Comparison of ENCODE assay signal across 28 cellular contexts in the genomic region with DNA sequence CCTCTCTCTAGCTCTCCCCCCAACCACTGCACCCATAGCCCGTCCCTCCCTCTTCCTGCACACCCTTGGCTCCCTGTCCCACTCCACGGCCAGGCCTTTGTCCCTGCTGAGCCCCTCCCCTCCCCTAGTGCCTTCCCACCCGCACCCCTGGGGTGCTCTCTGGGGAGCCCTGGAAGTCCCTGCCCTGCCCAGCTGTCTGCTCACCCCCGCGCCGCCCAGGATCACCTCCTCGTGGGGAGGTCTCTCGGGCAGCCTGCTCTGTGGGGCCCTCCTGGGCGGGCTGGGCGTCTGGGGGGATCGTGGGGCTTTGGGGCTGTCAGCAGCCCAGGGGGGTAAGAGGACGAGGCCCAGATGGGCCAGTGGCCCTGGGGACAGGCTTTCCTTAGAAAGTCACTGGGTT. TPM values are rescaled to one million over a fixed set of nuclear protein-coding genes. Genes with fewer than 3 reads are reported as not detected.
"Had no signal": no experiment of that assay in that cellular context is flagged by ENCODE, and none has a peak within 500 bp of the region (broad histone marks: within the 10 kb centered on the region; RNA-seq: fewer than 3 reads in every experiment).

No MANE protein-coding gene starts in this region.

- DNase-seq: activated CD4-positive, alpha-beta T cell treated with anti-CD3 and anti-CD28 coated beads for 48 hours; activated CD4-positive, CD25-positive, alpha-beta regulatory T cell; activated CD8-positive, alpha-beta memory T cell treated with anti-CD3 and anti-CD28 coated beads, Interleukin-2, amount 10 ng/mL, durations not matched to agents 7 days and 5 days; activated CD8-positive, alpha-beta T cell treated with anti-CD3 and anti-CD28 coated beads for 36 hours; activated gamma-delta T cell; activated T-cell treated with anti-CD3 and anti-CD28 coated beads for 4 hours; aorta; effector memory CD4-positive, alpha-beta T cell; gastrocnemius medialis; head of caudate nucleus; hypothalamus; left ventricle myocardium superior; mammary epithelial cell; midbrain; pancreas; right lobe of liver; small intestine; stimulated activated CD4-positive, alpha-beta T cell treated with anti-CD3 and anti-CD28 coated beads, Interleukin-2, amount 100 ng/mL, for 24 hours; T1000 had no signal

- ATAC-seq: activated CD8-positive, alpha-beta memory T cell treated with anti-CD3 and anti-CD28 coated beads, Interleukin-2, amount 10 ng/mL, durations not matched to agents 7 days and 5 days; activated CD8-positive, alpha-beta T cell treated with anti-CD3 and anti-CD28 coated beads for 36 hours; activated naive CD4-positive, alpha-beta T cell treated with anti-CD3 and anti-CD28 coated beads, Interleukin-2, amount 50 U/mL, for 72 hours; esophagus mucosa; gastrocnemius medialis; left ventricle myocardium superior; natural killer cell treated with Interleukin-12 subunit alpha and Interleukin-12 subunit beta and Interleukin-15 and Interleukin-18, amount 100 ng/mL, for 72 hours; pancreas; right lobe of liver; stimulated activated effector memory CD8-positive, alpha-beta T cell treated with anti-CD3 and anti-CD28 coated beads, Interleukin-12 subunit alpha, Interleukin-12 subunit beta, amount 100 ng/mL, for 72 hours had no signal

- H3K36me3 ChIP-seq: gastrocnemius medialis, neutrophil, pancreas, right lobe of liver had no signal

- H3K4me1 Mint-ChIP-seq: activated CD8-positive, alpha-beta memory T cell treated with anti-CD3 and anti-CD28 coated beads, Interleukin-2, amount 10 ng/mL, durations not matched to agents 7 days and 5 days; stimulated activated effector memory CD8-positive, alpha-beta T cell treated with anti-CD3 and anti-CD28 coated beads, Interleukin-12 subunit alpha, Interleukin-12 subunit beta, amount 100 ng/mL, for 72 hours had no signal

- H3K27ac Mint-ChIP-seq: activated CD8-positive, alpha-beta memory T cell treated with anti-CD3 and anti-CD28 coated beads, Interleukin-2, amount 10 ng/mL, durations not matched to agents 7 days and 5 days; activated CD8-positive, alpha-beta T cell treated with anti-CD3 and anti-CD28 coated beads for 36 hours; activated naive CD4-positive, alpha-beta T cell treated with anti-CD3 and anti-CD28 coated beads, Interleukin-2, amount 50 U/mL, for 72 hours; natural killer cell treated with Interleukin-12 subunit alpha and Interleukin-12 subunit beta and Interleukin-15 and Interleukin-18, amount 100 ng/mL, for 72 hours; stimulated activated effector memory CD8-positive, alpha-beta T cell treated with anti-CD3 and anti-CD28 coated beads, Interleukin-12 subunit alpha, Interleukin-12 subunit beta, amount 100 ng/mL, for 72 hours; T-helper 1 cell treated with Interleukin-12 subunit alpha and Interleukin-12 subunit beta and Interleukin-4 antibody, amounts not matched to agents 30 μg/mL and 1 μg/mL, for 36 hours had no signal

- H3K4me1 ChIP-seq: gastrocnemius medialis had no signal

- H3K4me3 Mint-ChIP-seq: activated CD8-positive, alpha-beta memory T cell treated with anti-CD3 and anti-CD28 coated beads, Interleukin-2, amount 10 ng/mL, durations not matched to agents 7 days and 5 days; activated CD8-positive, alpha-beta T cell treated with anti-CD3 and anti-CD28 coated beads for 36 hours; brain; natural killer cell treated with Interleukin-12 subunit alpha and Interleukin-12 subunit beta and Interleukin-15 and Interleukin-18, amount 100 ng/mL, for 72 hours; stimulated activated effector memory CD8-positive, alpha-beta T cell treated with anti-CD3 and anti-CD28 coated beads, Interleukin-12 subunit alpha, Interleukin-12 subunit beta, amount 100 ng/mL, for 72 hours; T-helper 1 cell treated with Interleukin-12 subunit alpha and Interleukin-12 subunit beta and Interleukin-4 antibody, amounts not matched to agents 30 μg/mL and 1 μg/mL, for 36 hours had no signal

- H3K9me3 ChIP-seq: gastrocnemius medialis, neutrophil, pancreas, right lobe of liver had no signal

- H3K27me3 Mint-ChIP-seq: activated CD8-positive, alpha-beta memory T cell treated with anti-CD3 and anti-CD28 coated beads, Interleukin-2, amount 10 ng/mL, durations not matched to agents 7 days and 5 days; activated CD8-positive, alpha-beta T cell treated with anti-CD3 and anti-CD28 coated beads for 36 hours; brain; natural killer cell treated with Interleukin-12 subunit alpha and Interleukin-12 subunit beta and Interleukin-15 and Interleukin-18, amount 100 ng/mL, for 72 hours had no signal

- H3K27me3 ChIP-seq: neutrophil, pancreas, right lobe of liver had no signal

- H3K36me3 Mint-ChIP-seq: activated CD8-positive, alpha-beta memory T cell treated with anti-CD3 and anti-CD28 coated beads, Interleukin-2, amount 10 ng/mL, durations not matched to agents 7 days and 5 days; activated naive CD4-positive, alpha-beta T cell treated with anti-CD3 and anti-CD28 coated beads, Interleukin-2, amount 50 U/mL, for 72 hours; natural killer cell treated with Interleukin-12 subunit alpha and Interleukin-12 subunit beta and Interleukin-15 and Interleukin-18, amount 100 ng/mL, for 72 hours; stimulated activated effector memory CD8-positive, alpha-beta T cell treated with anti-CD3 and anti-CD28 coated beads, Interleukin-12 subunit alpha, Interleukin-12 subunit beta, amount 100 ng/mL, for 72 hours had no signal

- H3K9me3 Mint-ChIP-seq: activated CD8-positive, alpha-beta T cell treated with anti-CD3 and anti-CD28 coated beads for 36 hours; activated naive CD4-positive, alpha-beta T cell treated with anti-CD3 and anti-CD28 coated beads, Interleukin-2, amount 50 U/mL, for 72 hours; natural killer cell treated with Interleukin-12 subunit alpha and Interleukin-12 subunit beta and Interleukin-15 and Interleukin-18, amount 100 ng/mL, for 72 hours; stimulated activated effector memory CD8-positive, alpha-beta T cell treated with anti-CD3 and anti-CD28 coated beads, Interleukin-12 subunit alpha, Interleukin-12 subunit beta, amount 100 ng/mL, for 72 hours; T-helper 1 cell treated with Interleukin-12 subunit alpha and Interleukin-12 subunit beta and Interleukin-4 antibody, amounts not matched to agents 30 μg/mL and 1 μg/mL, for 36 hours had no signal

- H3K27ac ChIP-seq: gastrocnemius medialis, neutrophil, pancreas, right lobe of liver had no signal

- H3K4me3 ChIP-seq: gastrocnemius medialis, pancreas, right lobe of liver had no signal

RNA-seq across cellular contexts. Expression of gene CACNA1H, which starts 18.1 kb away (rescaled TPM):
- total RNA-seq: mammary epithelial cell had no signal

RNA-seq across cellular contexts. Expression of gene TPSG1, which starts 54.1 kb away (rescaled TPM):
- total RNA-seq: activated CD8-positive, alpha-beta memory T cell treated with anti-CD3 and anti-CD28 coated beads, Interleukin-2, amount 10 ng/mL, durations not matched to agents 7 days and 5 days; activated CD8-positive, alpha-beta T cell treated with anti-CD3 and anti-CD28 coated beads for 36 hours; activated naive CD4-positive, alpha-beta T cell treated with anti-CD3 and anti-CD28 coated beads, Interleukin-2, amount 50 U/mL, for 72 hours; cardiac septum; dermis microvascular lymphatic vessel endothelial cell; left ventricle myocardium superior; mammary epithelial cell had no signal
- polyA plus RNA-seq: mammary epithelial cell had no signal

RNA-seq across cellular contexts. Expression of gene TPSB2, which starts 59.0 kb away (rescaled TPM):
- total RNA-seq: activated CD8-positive, alpha-beta memory T cell treated with anti-CD3 and anti-CD28 coated beads, Interleukin-2, amount 10 ng/mL, durations not matched to agents 7 days and 5 days; activated CD8-positive, alpha-beta T cell treated with anti-CD3 and anti-CD28 coated beads for 36 hours; dermis microvascular lymphatic vessel endothelial cell; mammary epithelial cell had no signal
- polyA plus RNA-seq: mammary epithelial cell had no signal
